Comparison of ENCODE assay signal across 8 cellular contexts in genomic region chr6:139376054-139376355, GRCh38. TPM values are rescaled to one million over a fixed set of nuclear protein-coding genes. Genes with fewer than 3 reads are reported as not detected.
DNase-seq lines count a peak whose midpoint lies in the region; ATAC-seq, FAIRE-seq and TF ChIP-seq lines count a peak whose summit lies in the region.

No MANE protein-coding gene starts in this region.

- no peak overlapping the region for H2BK15ac ChIP-seq in H1 (ENCODE audit: low read length)

- CTCF ChIA-PET in H1 (lab: Charles Lee; ENCODE audit: partially characterized antibody), result interaction anchor here (0.6 to 1.3 kb wide), 3 partner anchors 67 to 487 kb away, joined by 3 read pairs; no protein-coding TSS in a partner anchor

- H3K4me2 ChIP-seq in H1 (ENCODE audit: insufficient read depth in 1 of 2, low read depth in 2 of 2, low read length in 2 of 2), result peak overlapping the region; percentile 92 to 97

- H4K5ac ChIP-seq in H1 (ENCODE audit: insufficient read length, low read depth, low read length), result peak overlapping the region; percentile 87

- peaks cover 7 to 14% (median 8%) of the 10 kb centered on the region in 4 experiments; a peak in 6 of 7 replicates for H3K4me1 ChIP-seq in H1 (replicated peaks in 1 of 4; ENCODE audit: control insufficient read depth in 3 of 4, insufficient read depth in 4 of 4, low read length in 3 of 4)

- H3K27me3 ChIP-seq in H1 (replicated peaks in 1 of 4; ENCODE audit: control insufficient read depth in 3 of 4, extremely low read depth in 1 of 4, insufficient read depth in 3 of 4, low read length in 3 of 4), result 0 out of 7 replicates have a peak, but pooled peaks cover 0 to 3% (median 0%) of the 10 kb centered on the region in 4 experiments

- no peak for TF ChIP-seq CTCF in GM12864 (IDR thresholded peaks at IDR 0.05; ENCODE audit: low read depth, low read length, missing control alignments)
- TF ChIP-seq CTCF in H1 (IDR thresholded peaks at IDR 0.05; ENCODE audit: control extremely low read depth in 1 of 3, insufficient read depth in 1 of 3, low read depth in 1 of 3, low read length in 3 of 3), result no peak
- no peak for TF ChIP-seq CTCF in nephron (IDR thresholded peaks at IDR 0.05; ENCODE audit: unreplicated experiment in 3 of 3)

- H3K27ac ChIP-seq in H1 (ENCODE audit: low read depth, low read length), result peak overlapping the region; percentile 92

- peaks cover 7% of the 10 kb centered on the region in 2 experiments for H4K20me1 ChIP-seq in H1 (replicated peaks in 1 of 2; ENCODE audit: control insufficient read depth in 1 of 2, insufficient read depth in 2 of 2, low read length in 2 of 2)

- H3K23me2 ChIP-seq in H1 (ENCODE audit: low read depth, low read length), result peaks cover 16% of the 10 kb centered on the region

- H3K79me2 ChIP-seq in H1 (ENCODE audit: control insufficient read depth in 1 of 2, insufficient read depth in 2 of 2, low read length in 2 of 2), result peaks cover 8 to 34% of the 10 kb centered on the region in 2 experiments; a peak in 3 of 4 replicates

- no peak overlapping the region for H2BK120ac ChIP-seq in H1 (replicated peaks; ENCODE audit: low read depth, low read length)

- H3K9me3 Mint-ChIP-seq in nephron, result no peaks in the 10 kb centered on the region

- H2AFZ ChIP-seq in H1 (ENCODE audit: low read length), result peak overlapping the region; percentile 43; the same call in 1 of the 2 replicates

- H2BK12ac ChIP-seq in H1 (ENCODE audit: low read depth, low read length), result peak overlapping the region; percentile 100; the same call in 1 of the 2 replicates

- H3K4me3 ChIP-seq in GM12864 (ENCODE audit: low read depth, low read length) (peak overlapping the region; percentile 91), H1 (ENCODE audit: extremely low read depth in 1 of 4, insufficient read depth in 2 of 4, low read depth in 3 of 4, low read length in 4 of 4) (peak overlapping the region; percentile 79 to 96 (median 95))

- ATAC-seq in GM21619 (IDR thresholded peaks at IDR 0.05; ENCODE audit: unreplicated experiment) (no peak), GM21360 (IDR thresholded peaks at IDR 0.05; ENCODE audit: unreplicated experiment) (no peak)

- H3K4ac ChIP-seq in H1 (replicated peaks; ENCODE audit: insufficient read length, low read depth, low read length), result peak overlapping the region; percentile 28

- POLR2A ChIA-PET in H1 (lab: Charles Lee; ENCODE audit: partially characterized antibody), result interaction anchor here (0.8 to 3.6 kb wide), 16 partner anchors 9 to 1060 kb away, joined by 3 to 34 read pairs (median 4); no protein-coding TSS in a partner anchor

- peak overlapping the region; percentile 57 to 95 (median 94) for H3K9ac ChIP-seq in H1 (replicated peaks in 1 of 4; ENCODE audit: extremely low read depth in 1 of 4, low read depth in 3 of 4, low read length in 3 of 4)

- H2AK5ac ChIP-seq in H1 (ENCODE audit: low read depth, low read length), result no peak overlapping the region

- WGBS in H1 (ENCODE audit: extremely low coverage in 1 of 2, insufficient coverage in 1 of 2, insufficient read length in 1 of 2, insufficient replicate concordance in 2 of 2, low coverage in 1 of 2, low lambda C conversion rate in 2 of 2, missing lambda C conversion rate in 1 of 2), 2 experiments, result 6% methylated on average over 9 of the region's 11 CpGs; no CpG with 5 or more reads in 1 of the 2 experiments

- H3K79me1 ChIP-seq in H1 (ENCODE audit: low read depth, low read length), result no peaks in the 10 kb centered on the region; the same call in 1 of the 2 replicates

- no peak for DNase-seq in GM12864 (ENCODE audit: low read depth)
- DNase-seq in RKO (ENCODE audit: low spot score), result peak; percentile 43
- no peak for DNase-seq in H1 (ENCODE audit: low read depth in 1 of 2, low spot score in 2 of 2)
- no peak for DNase-seq in NCI-H2196 treated with DMSO at 0.1 percent for 48 hours (lab: John Stamatoyannopoulos, UW; ENCODE audit: unreplicated experiment)
- DNase-seq in COR-L47 (lab: John Stamatoyannopoulos, UW), result no peak

- peak overlapping the region; percentile 98 to 100 (median 98) for H3K27ac Mint-ChIP-seq in nephron

- no peak overlapping the region for H3K14ac ChIP-seq in H1 (ENCODE audit: insufficient read length)

- no peak overlapping the region for H3K56ac ChIP-seq in H1 (replicated peaks; ENCODE audit: insufficient read length, low read depth, low read length)

- H2BK5ac ChIP-seq in H1 (ENCODE audit: low read depth, low read length), result peak overlapping the region; percentile 95; the same call in 1 of the 2 replicates

- no peaks in the 10 kb centered on the region for H3K9me3 ChIP-seq in H1 (ENCODE audit: insufficient read depth in 2 of 2, low read depth in 1 of 2, low read length in 1 of 2)

- 0 out of 2 replicates have a peak overlapping the region, but pooled peaks have one; percentile 9 for H2BK20ac ChIP-seq in H1 (ENCODE audit: low read length)

- FAIRE-seq in H1 (lab: Jason Lieb, UNC), result no peak

- peaks cover 3 to 30% (median 10%) of the 10 kb centered on the region in 4 experiments; a peak in 5 of 8 replicates for H3K36me3 ChIP-seq in H1 (ENCODE audit: control insufficient read depth in 2 of 4, insufficient read depth in 4 of 4, low read length in 3 of 4)

- H4K91ac ChIP-seq in H1 (replicated peaks; ENCODE audit: insufficient read length, low read length), result no peak overlapping the region

- H3K4me1 Mint-ChIP-seq in nephron, result peaks cover 27% of the 10 kb centered on the region

- no peak for TF ChIP-seq EP300 in H1 (IDR thresholded peaks at IDR 0.05; ENCODE audit: borderline replicate concordance in 1 of 2, low read depth in 2 of 2, low read length in 2 of 2)

- no peak for TF ChIP-seq POLR2A in H1 (IDR thresholded peaks at IDR 0.05; ENCODE audit: control extremely low read depth in 1 of 2, low read depth in 2 of 2, low read length in 2 of 2)

- H3K18ac ChIP-seq in H1 (ENCODE audit: extremely low read depth, low read length), result peak overlapping the region; percentile 80; the same call in 1 of the 2 replicates

- H3K23ac ChIP-seq in H1 (ENCODE audit: insufficient read length), result no peak overlapping the region

- H3K4me3 Mint-ChIP-seq in nephron, result peak overlapping the region; percentile 96 to 99 (median 99)

- no peak overlapping the region for H4K8ac ChIP-seq in H1 (ENCODE audit: extremely low read depth, insufficient read depth, low read length)

- H3K36me3 Mint-ChIP-seq in nephron (ENCODE audit: low read depth), result peaks cover 36% of the 10 kb centered on the region

- no peaks in the 10 kb centered on the region for H3K27me3 Mint-ChIP-seq in nephron (ENCODE audit: low read depth)

- no peak for TF ChIP-seq RAD21 in H1 (IDR thresholded peaks at IDR 0.05 in 1 of 2, conservative IDR thresholded peaks at IDR 0.05 in 1 of 2; ENCODE audit: low read depth in 2 of 2, low read length in 2 of 2)

TF ChIP-seq in H1, 55 proteins besides CTCF, POLR2A, EP300 and RAD21:
- no peak for TF ChIP-seq POLR2AphosphoS5 (IDR thresholded peaks at IDR 0.05; ENCODE audit: low read depth, low read length)

RNA-seq across cellular contexts. Expression of gene CITED2, which starts 1.6 kb away (rescaled TPM):
- total RNA-seq in H1 (2021; fragmentation: NEBNext Ultra II Directional; extraction: Animal tissue kit (Norgen Biotek cat#: 25700)), result 89.1 and 97.1 TPM in 2 replicates
- polyA plus RNA-seq in H1 (2011; rRNA removed), result 115 and 179 TPM in 2 replicates
- polyA plus RNA-seq in H1 (2011; cell fraction: cytosol; rRNA removed), result 71.8 TPM
- 95.8 TPM for polyA plus RNA-seq in H1 (2011; cell fraction: nucleus; rRNA removed)
- 48.9 to 68.3 TPM (median 60.3 TPM) in 4 replicates for polyA plus RNA-seq in H1 (2012, experiment 1 of 2)
- polyA plus RNA-seq in H1 (2012, experiment 2 of 2), result 39.7 TPM
- 42.8 TPM for polyA plus RNA-seq in H1 (2013, experiment 1 of 2)
- 45.1 TPM for polyA plus RNA-seq in H1 (2013, experiment 2 of 2)
- polyA minus RNA-seq in H1 (2011; rRNA and poly(A)+ RNA removed), result 24.7 and 27.3 TPM in 2 replicates
- polyA minus RNA-seq in H1 (2011; cell fraction: cytosol; rRNA and poly(A)+ RNA removed), result 83.5 TPM
- polyA minus RNA-seq in H1 (2011; cell fraction: nucleus; rRNA and poly(A)+ RNA removed), result 66.4 TPM
